ENCODE assay signal across 6 cellular contexts in the genomic region with DNA sequence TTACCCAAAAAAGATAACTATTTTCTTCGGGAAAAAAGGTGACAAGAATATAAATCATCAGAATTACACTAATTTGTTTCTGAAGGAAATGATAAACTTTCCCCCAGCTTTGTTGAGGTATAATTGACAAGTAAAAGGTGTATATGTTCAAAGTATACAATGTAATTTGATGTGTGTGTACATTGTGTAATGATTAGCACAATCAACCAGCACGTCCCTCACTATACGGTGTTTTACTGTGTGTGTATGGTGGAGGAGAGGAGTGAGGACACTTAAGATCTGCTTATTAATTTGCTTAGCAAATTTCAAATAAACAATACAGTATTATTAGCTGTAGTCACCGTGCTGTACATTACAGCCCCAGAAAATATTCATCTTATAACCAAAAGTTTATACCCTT.
"Had no signal": no experiment of that assay in that cellular context is flagged by ENCODE, and none has a peak within 500 bp of the region (broad histone marks: within the 10 kb centered on the region; RNA-seq: fewer than 3 reads in every experiment).

No MANE protein-coding gene starts in this region.

- H2AFZ ChIP-seq: GM23338 had no signal

- H3K4me2 ChIP-seq: GM23338 had no signal

- DNase-seq: H9, HCEC 1CT had no signal

- H3K27me3 Mint-ChIP-seq: IgD-negative memory B cell had no signal

- H3K27ac ChIP-seq: HL-60 had no signal

- H3K9me3 Mint-ChIP-seq: GM23338, H9 had no signal

- H3K4me3 Mint-ChIP-seq: GM23338, H9 had no signal

- H3K4me3 ChIP-seq: GM23338 had no signal

- ATAC-seq: GM23338, HepG2 had no signal
